In genomic region chr6:9890893-9891292, GRCh38 we compare ENCODE assay signal across 1 cellular context.
TF ChIP-seq lines count a peak whose summit lies in the region.

No MANE protein-coding gene starts in this region.

TF ChIP-seq in HEK293, 187 proteins besides CTCF, POLR2A, EP300 and RAD21 (continued from another document):
- no peak for TF ChIP-seq PATZ1 (tag by site-specific recombination; IDR thresholded peaks at IDR 0.05)
- TF ChIP-seq PRDM2 (tag by site-specific recombination; IDR thresholded peaks at IDR 0.05; ENCODE audit: borderline replicate concordance): no peak
- no peak for TF ChIP-seq ZFHX2 (tag by site-specific recombination; conservative IDR thresholded peaks at IDR 0.05)
- TF ChIP-seq, protein P1, sequence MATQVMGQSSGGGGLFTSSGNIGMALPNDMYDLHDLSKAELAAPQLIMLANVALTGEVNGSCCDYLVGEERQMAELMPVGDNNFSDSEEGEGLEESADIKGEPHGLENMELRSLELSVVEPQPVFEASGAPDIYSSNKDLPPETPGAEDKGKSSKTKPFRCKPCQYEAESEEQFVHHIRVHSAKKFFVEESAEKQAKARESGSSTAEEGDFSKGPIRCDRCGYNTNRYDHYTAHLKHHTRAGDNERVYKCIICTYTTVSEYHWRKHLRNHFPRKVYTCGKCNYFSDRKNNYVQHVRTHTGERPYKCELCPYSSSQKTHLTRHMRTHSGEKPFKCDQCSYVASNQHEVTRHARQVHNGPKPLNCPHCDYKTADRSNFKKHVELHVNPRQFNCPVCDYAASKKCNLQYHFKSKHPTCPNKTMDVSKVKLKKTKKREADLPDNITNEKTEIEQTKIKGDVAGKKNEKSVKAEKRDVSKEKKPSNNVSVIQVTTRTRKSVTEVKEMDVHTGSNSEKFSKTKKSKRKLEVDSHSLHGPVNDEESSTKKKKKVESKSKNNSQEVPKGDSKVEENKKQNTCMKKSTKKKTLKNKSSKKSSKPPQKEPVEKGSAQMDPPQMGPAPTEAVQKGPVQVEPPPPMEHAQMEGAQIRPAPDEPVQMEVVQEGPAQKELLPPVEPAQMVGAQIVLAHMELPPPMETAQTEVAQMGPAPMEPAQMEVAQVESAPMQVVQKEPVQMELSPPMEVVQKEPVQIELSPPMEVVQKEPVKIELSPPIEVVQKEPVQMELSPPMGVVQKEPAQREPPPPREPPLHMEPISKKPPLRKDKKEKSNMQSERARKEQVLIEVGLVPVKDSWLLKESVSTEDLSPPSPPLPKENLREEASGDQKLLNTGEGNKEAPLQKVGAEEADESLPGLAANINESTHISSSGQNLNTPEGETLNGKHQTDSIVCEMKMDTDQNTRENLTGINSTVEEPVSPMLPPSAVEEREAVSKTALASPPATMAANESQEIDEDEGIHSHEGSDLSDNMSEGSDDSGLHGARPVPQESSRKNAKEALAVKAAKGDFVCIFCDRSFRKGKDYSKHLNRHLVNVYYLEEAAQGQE (tag by site-specific recombination; IDR thresholded peaks at IDR 0.05): 0 out of 2 replicates have a peak, but pooled peaks have one; percentile 14
